In the genomic region with DNA sequence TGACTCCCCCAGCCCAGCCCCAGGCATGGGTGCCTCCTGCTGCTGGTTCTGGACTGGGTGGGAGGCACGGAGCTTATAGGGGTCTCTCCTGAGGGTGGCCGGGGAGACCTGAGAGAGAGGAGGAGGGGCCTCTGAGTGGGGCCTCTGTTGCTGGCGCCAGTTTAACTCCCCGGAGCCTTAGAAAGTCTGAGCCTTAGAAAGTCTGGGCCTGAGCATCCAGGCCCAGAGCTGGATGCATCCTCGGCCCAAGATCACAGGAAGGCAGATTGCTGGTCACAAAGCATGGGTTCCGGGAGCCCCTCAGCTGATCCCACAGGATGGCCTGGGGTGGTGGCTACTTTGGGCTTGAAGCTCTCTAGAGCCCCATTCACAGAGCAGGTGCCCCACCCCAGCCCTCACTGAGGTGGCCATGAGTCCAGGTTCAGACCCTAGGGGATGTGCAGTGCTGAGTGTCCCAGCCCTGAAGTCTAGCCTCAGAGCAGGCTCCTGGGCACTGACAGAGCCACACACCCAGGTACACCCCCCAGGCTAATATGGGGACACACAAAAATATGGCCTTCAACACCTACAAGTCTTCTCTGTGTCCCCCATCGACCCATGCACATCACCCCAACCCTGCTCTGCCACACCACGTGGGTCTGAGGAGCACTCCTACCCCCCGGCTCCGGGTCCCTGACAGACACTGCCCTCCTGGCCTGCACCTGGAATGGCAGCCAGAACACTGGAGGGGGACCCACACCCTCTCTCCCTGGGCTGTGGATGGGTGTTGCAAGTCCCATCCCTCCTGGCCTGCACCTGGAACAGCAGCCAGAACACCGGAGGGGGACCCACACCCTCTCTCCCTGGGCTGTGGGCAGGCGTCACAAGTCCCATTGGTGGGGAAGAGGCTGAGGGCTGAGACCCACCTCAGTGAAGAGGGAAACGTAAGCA, we compare ENCODE assay signal across 24 cellular contexts. TPM values are rescaled to one million over a fixed set of nuclear protein-coding genes. Genes with fewer than 3 reads are reported as not detected.
"Had no signal": no experiment of that assay in that cellular context is flagged by ENCODE, and none has a peak within 500 bp of the region (broad histone marks: within the 10 kb centered on the region; RNA-seq: fewer than 3 reads in every experiment).

No MANE protein-coding gene starts in this region.

- H3K27ac Mint-ChIP-seq: activated CD8-positive, alpha-beta T cell treated with anti-CD3 and anti-CD28 coated beads, Interleukin-2, amount 10 ng/mL, durations not matched to agents 7 days and 5 days; activated naive CD8-positive, alpha-beta T cell; activated T-cell treated with anti-CD3 and anti-CD28 coated beads, Interleukin-2, amount 50 U/mL, for 24 hours; activated T-helper 1 cell treated with anti-CD3 and anti-CD28 coated beads, Interleukin-12 subunit alpha, Interleukin-12 subunit beta, Interleukin-2, Interleukin-4 antibody, amounts not matched to agents 30 ng/mL and 10 ng/mL and 1 ng/mL, durations not matched to agents 14 hours and 24 hours and 36 hours; T-helper 17 cell; WTC11 had no signal

- ATAC-seq: activated CD8-positive, alpha-beta T cell treated with anti-CD3 and anti-CD28 coated beads, Interleukin-2, amount 10 ng/mL, durations not matched to agents 7 days and 5 days; K562; T-helper 17 cell; WTC11 had no signal

- H3K27me3 Mint-ChIP-seq: activated naive CD8-positive, alpha-beta T cell; T-helper 17 cell had no signal

- H3K36me3 Mint-ChIP-seq: activated naive CD8-positive, alpha-beta T cell; WTC11 had no signal

- DNase-seq: activated CD4-positive, alpha-beta T cell treated with anti-CD3 and anti-CD28 coated beads for 48 hours; activated CD4-positive, alpha-beta T cell treated with anti-CD3 and anti-CD28 coated beads, Interleukin-2, amount 50 U/mL, for 4 hours; activated CD4-positive, CD25-positive, alpha-beta regulatory T cell treated with anti-CD3 and anti-CD28 coated beads, Interleukin-2, amount 50 U/mL, for 72 hours; activated CD8-positive, alpha-beta T cell treated with anti-CD3 and anti-CD28 coated beads, Interleukin-2, amount 10 ng/mL, durations not matched to agents 7 days and 5 days; activated effector memory CD4-positive, alpha-beta T cell treated with Interleukin-2 at 50 U/mL for 16 hours; activated naive CD4-positive, alpha-beta T cell; activated T-cell treated with anti-CD3 and anti-CD28 coated beads, Interleukin-2, amount 50 U/mL, for 24 hours; amygdala; brain microvascular endothelial cell; Karpas-422; MM.1S; NCI-H1105; NCI-H1436; NCI-H1694 treated with DMSO at 0.1 percent for 48 hours; NCI-H2029 treated with DMSO at 0.1 percent for 48 hours; NCI-H510A treated with DMSO at 0.1 percent for 48 hours; NCI-H69; SIG-M5; T-helper 17 cell; T-helper 9 cell had no signal

- H3K4me3 Mint-ChIP-seq: activated CD8-positive, alpha-beta T cell treated with anti-CD3 and anti-CD28 coated beads, Interleukin-2, amount 10 ng/mL, durations not matched to agents 7 days and 5 days; activated naive CD8-positive, alpha-beta T cell; activated T-cell treated with anti-CD3 and anti-CD28 coated beads, Interleukin-2, amount 50 U/mL, for 24 hours; activated T-helper 1 cell treated with anti-CD3 and anti-CD28 coated beads, Interleukin-12 subunit alpha, Interleukin-12 subunit beta, Interleukin-2, Interleukin-4 antibody, amounts not matched to agents 30 ng/mL and 10 ng/mL and 1 ng/mL, durations not matched to agents 14 hours and 24 hours and 36 hours; T-helper 17 cell; WTC11 had no signal

- H3K9me3 Mint-ChIP-seq: activated T-cell treated with anti-CD3 and anti-CD28 coated beads, Interleukin-2, amount 50 U/mL, for 24 hours; activated T-helper 1 cell treated with anti-CD3 and anti-CD28 coated beads, Interleukin-12 subunit alpha, Interleukin-12 subunit beta, Interleukin-2, Interleukin-4 antibody, amounts not matched to agents 30 ng/mL and 10 ng/mL and 1 ng/mL, durations not matched to agents 14 hours and 24 hours and 36 hours; WTC11 had no signal

RNA-seq across cellular contexts. Expression of a gene that starts 9.7 kb away (rescaled TPM):
- total RNA-seq: activated CD8-positive, alpha-beta T cell treated with anti-CD3 and anti-CD28 coated beads, Interleukin-2, amount 10 ng/mL, durations not matched to agents 7 days and 5 days; activated T-helper 1 cell treated with anti-CD3 and anti-CD28 coated beads, Interleukin-12 subunit alpha, Interleukin-12 subunit beta, Interleukin-2, Interleukin-4 antibody, amounts not matched to agents 30 ng/mL and 10 ng/mL and 1 ng/mL, durations not matched to agents 14 hours and 24 hours and 36 hours; K562; T-helper 17 cell; WTC11 had no signal

RNA-seq across cellular contexts. Expression of a gene that starts 29.5 kb away (rescaled TPM):
- total RNA-seq: activated CD8-positive, alpha-beta T cell treated with anti-CD3 and anti-CD28 coated beads, Interleukin-2, amount 10 ng/mL, durations not matched to agents 7 days and 5 days; activated T-helper 1 cell treated with anti-CD3 and anti-CD28 coated beads, Interleukin-12 subunit alpha, Interleukin-12 subunit beta, Interleukin-2, Interleukin-4 antibody, amounts not matched to agents 30 ng/mL and 10 ng/mL and 1 ng/mL, durations not matched to agents 14 hours and 24 hours and 36 hours; K562; T-helper 17 cell; WTC11 had no signal

RNA-seq across cellular contexts. Expression of a gene that starts 37.5 kb away (rescaled TPM):
- total RNA-seq: activated CD8-positive, alpha-beta T cell treated with anti-CD3 and anti-CD28 coated beads, Interleukin-2, amount 10 ng/mL, durations not matched to agents 7 days and 5 days; WTC11 had no signal
